In the genomic region with DNA sequence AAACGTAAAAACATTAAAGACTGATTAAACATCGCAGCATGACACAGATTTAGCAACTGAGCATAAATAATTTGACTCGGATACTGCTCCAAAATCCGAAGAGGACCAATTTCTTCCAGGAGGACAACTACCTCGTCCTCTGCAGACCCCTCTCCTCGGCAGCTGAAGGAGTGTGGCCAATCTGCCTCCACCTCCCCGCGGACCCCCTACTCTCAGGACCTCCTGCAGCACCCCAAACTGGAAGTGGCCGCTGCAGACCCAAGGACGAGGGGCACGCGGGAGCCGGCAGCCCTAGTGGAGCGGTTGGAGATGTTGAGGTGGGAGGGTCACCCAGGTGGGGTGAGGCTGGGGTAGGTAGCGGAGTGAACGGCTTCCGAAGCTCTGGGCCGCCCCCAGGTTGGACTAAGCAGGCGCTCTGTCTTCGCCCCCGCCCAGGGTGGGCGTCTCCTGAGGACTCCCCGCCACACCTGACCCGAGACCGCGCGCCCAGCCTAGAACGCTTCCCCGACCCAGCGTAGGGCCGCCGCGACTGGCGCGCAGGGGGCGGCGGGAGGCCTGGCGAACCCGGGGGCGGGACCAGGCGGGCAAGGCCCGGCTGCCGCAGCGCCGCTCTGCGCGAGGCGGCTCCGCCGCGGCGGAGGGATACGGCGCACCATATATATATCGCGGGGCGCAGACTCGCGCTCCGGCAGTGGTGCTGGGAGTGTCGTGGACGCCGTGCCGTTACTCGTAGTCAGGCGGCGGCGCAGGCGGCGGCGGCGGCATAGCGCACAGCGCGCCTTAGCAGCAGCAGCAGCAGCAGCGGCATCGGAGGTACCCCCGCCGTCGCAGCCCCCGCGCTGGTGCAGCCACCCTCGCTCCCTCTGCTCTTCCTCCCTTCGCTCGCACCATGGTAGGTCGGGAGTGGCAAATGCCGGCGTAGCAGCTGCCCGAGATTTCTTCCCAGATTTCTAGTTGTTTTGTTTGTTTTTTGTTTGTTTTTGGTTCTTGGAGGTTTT, we compare ENCODE assay signal across 8 cellular contexts. TPM values are rescaled to one million over a fixed set of nuclear protein-coding genes. Genes with fewer than 3 reads are reported as not detected.
DNase-seq lines count a peak whose midpoint lies in the region; ATAC-seq and TF ChIP-seq lines count a peak whose summit lies in the region.

A gene (plus strand): TSS at position 688 of the 998 bp plus-strand sequence. CDS start 202 bp downstream, at position 890.

- H3K36me3 Mint-ChIP-seq in IgD-negative memory B cell = peaks cover 2% of the 10 kb centered on the region
- H3K36me3 Mint-ChIP-seq in activated T-cell treated with anti-CD3 and anti-CD28 coated beads, Interleukin-2, amount 50 U/mL, for 72 hours (ENCODE audit: insufficient read depth in 2 of 2) = peaks cover 16 to 24% of the 10 kb centered on the region in 2 donors
- H3K36me3 Mint-ChIP-seq in naive B cell = peaks cover 0 to 5% of the 10 kb centered on the region in 2 donors
- peaks cover 57% of the 10 kb centered on the region for H3K36me3 Mint-ChIP-seq in stimulated activated effector memory CD8-positive, alpha-beta T cell treated with anti-CD3 and anti-CD28 coated beads, Interleukin-12 subunit alpha, Interleukin-12 subunit beta, amount 100 ng/mL, for 72 hours

- BruUV-seq in Panc1 (replicated peaks; lab: Mats Ljungman, UMichigan) = no TSS peak

- intact Hi-C loops in Panc1 (cut with micrococcal nuclease; ENCODE audit: unreplicated experiment) (loop anchor here (5.0 to 10.0 kb wide), 2 partner anchors 94 to 358 kb away; no protein-coding TSS in a partner anchor), esophagus squamous epithelium (cut with DNase I) (no loop called here)

- CTCF ChIA-PET in Panc1 (lab: Charles Lee) = no interaction called here

- H3K27me3 Mint-ChIP-seq in IgD-negative memory B cell (no peaks in the 10 kb centered on the region), naive B cell (no peaks in the 10 kb centered on the region)
- H3K27me3 Mint-ChIP-seq in activated T-cell treated with anti-CD3 and anti-CD28 coated beads, Interleukin-2, amount 50 U/mL, for 72 hours (ENCODE audit: low read depth) = no peaks in the 10 kb centered on the region

- H3K4me3 Mint-ChIP-seq in IgD-negative memory B cell (peak within 1 kb of the TSS; percentile 94 to 99 (median 98)), naive B cell (peak within 1 kb of the TSS; percentile 93 to 98 (median 96))
- H3K4me3 Mint-ChIP-seq in activated T-cell treated with anti-CD3 and anti-CD28 coated beads, Interleukin-2, amount 50 U/mL, for 72 hours = peak within 1 kb of the TSS; percentile 88 to 93
- H3K4me3 Mint-ChIP-seq in stimulated activated effector memory CD8-positive, alpha-beta T cell treated with anti-CD3 and anti-CD28 coated beads, Interleukin-12 subunit alpha, Interleukin-12 subunit beta, amount 100 ng/mL, for 72 hours = peak within 1 kb of the TSS; percentile 91

- DNase-seq in DMS153 (lab: John Stamatoyannopoulos, UW) = peak; percentile 80
- DNase-seq in Panc1 (ENCODE audit: low read depth, low spot score) = no peak
- DNase-seq in activated T-cell treated with anti-CD3 and anti-CD28 coated beads, Interleukin-2, amount 50 U/mL, for 72 hours = peak; percentile 94 to 99
- DNase-seq in esophagus squamous epithelium (lab: John Stamatoyannopoulos, UW) = peak; percentile 63
- DNase-seq in naive B cell = peak; percentile 96
- DNase-seq in stimulated activated effector memory CD8-positive, alpha-beta T cell treated with anti-CD3 and anti-CD28 coated beads, Interleukin-12 subunit alpha, Interleukin-12 subunit beta, amount 100 ng/mL, for 72 hours (ENCODE audit: low spot score in 2 of 2) = peak; percentile 97 to 98

- TF ChIP-seq CTCF in Panc1 (IDR thresholded peaks at IDR 0.05) (no peak), esophagus squamous epithelium (IDR thresholded peaks at IDR 0.05) (peak in 4 of 6 experiments; percentile 29 to 51 (median 42))

- no peaks in the 10 kb centered on the region for H3K27me3 ChIP-seq in Panc1 (ENCODE audit: control insufficient read depth, insufficient read depth, low read length)
- no peaks in the 10 kb centered on the region for H3K27me3 ChIP-seq in esophagus squamous epithelium

- 1 to 2% methylated on average over 24 to 45 of the region's 89 CpGs for WGBS in esophagus squamous epithelium, 2 donors

- POLR2A ChIA-PET in Panc1 (lab: Charles Lee) = interaction anchor here (0.8 kb wide), 1 partner anchor 14 kb away, joined by 5 read pairs; no protein-coding TSS in a partner anchor

- in situ Hi-C loops in Panc1 (cut with HindIII; ENCODE audit: low pct_unique_long_range_greater_than_20kb, low sequenced_read_pairs) = no loop called here

- peaks cover 8% of the 10 kb centered on the region for H3K36me3 ChIP-seq in Panc1 (ENCODE audit: control insufficient read depth, insufficient read depth, low read length)
- peaks cover 8 to 14% (median 10%) of the 10 kb centered on the region in 3 donors for H3K36me3 ChIP-seq in esophagus squamous epithelium

- H3K4me3 ChIP-seq in Panc1 (ENCODE audit: low read depth in 2 of 2, low read length in 2 of 2) = peak within 1 kb of the TSS; percentile 68 to 92
- peak within 1 kb of the TSS; percentile 85 to 94 (median 88) for H3K4me3 ChIP-seq in esophagus squamous epithelium

- H3K27ac Mint-ChIP-seq in IgD-negative memory B cell = peak within 1 kb of the TSS; percentile 97 to 100 (median 98)
- H3K27ac Mint-ChIP-seq in activated T-cell treated with anti-CD3 and anti-CD28 coated beads, Interleukin-2, amount 50 U/mL, for 72 hours = peak within 1 kb of the TSS; percentile 87
- H3K27ac Mint-ChIP-seq in naive B cell = peak within 1 kb of the TSS; percentile 92 to 99 (median 98)
- H3K27ac Mint-ChIP-seq in stimulated activated effector memory CD8-positive, alpha-beta T cell treated with anti-CD3 and anti-CD28 coated beads, Interleukin-12 subunit alpha, Interleukin-12 subunit beta, amount 100 ng/mL, for 72 hours = peak within 1 kb of the TSS; percentile 99

- H3K4me1 Mint-ChIP-seq in IgD-negative memory B cell = peaks cover 22 to 31% (median 29%) of the 10 kb centered on the region in 3 donors
- peaks cover 32% of the 10 kb centered on the region for H3K4me1 Mint-ChIP-seq in activated T-cell treated with anti-CD3 and anti-CD28 coated beads, Interleukin-2, amount 50 U/mL, for 72 hours (ENCODE audit: low read depth)
- peaks cover 18 to 34% (median 30%) of the 10 kb centered on the region in 3 donors for H3K4me1 Mint-ChIP-seq in naive B cell
- H3K4me1 Mint-ChIP-seq in stimulated activated effector memory CD8-positive, alpha-beta T cell treated with anti-CD3 and anti-CD28 coated beads, Interleukin-12 subunit alpha, Interleukin-12 subunit beta, amount 100 ng/mL, for 72 hours = peaks cover 37% of the 10 kb centered on the region

- ATAC-seq in GM21528 (IDR thresholded peaks at IDR 0.05; ENCODE audit: low FRiP score, unreplicated experiment) (peak; percentile 60), Panc1 (peak; percentile 86), naive B cell (ENCODE audit: low read depth in 2 of 2) (peak; percentile 64)
- ATAC-seq in activated T-cell treated with anti-CD3 and anti-CD28 coated beads, Interleukin-2, amount 50 U/mL, for 72 hours (replicated peaks in 1 of 2) = peak; percentile 70 to 71
- peak; percentile 75 for ATAC-seq in stimulated activated effector memory CD8-positive, alpha-beta T cell treated with anti-CD3 and anti-CD28 coated beads, Interleukin-12 subunit alpha, Interleukin-12 subunit beta, amount 100 ng/mL, for 72 hours

- peaks cover 11% of the 10 kb centered on the region for H3K4me1 ChIP-seq in Panc1 (ENCODE audit: control insufficient read depth, insufficient read depth, low read length)
- peaks cover 10 to 44% (median 28%) of the 10 kb centered on the region in 3 donors for H3K4me1 ChIP-seq in esophagus squamous epithelium

- peak; percentile 94 to 100 (median 98) for TF ChIP-seq POLR2A in esophagus squamous epithelium (IDR thresholded peaks at IDR 0.05)

- H3K9me3 ChIP-seq in Panc1 (ENCODE audit: control insufficient read depth, insufficient read depth, low read depth, low read length) (no peaks in the 10 kb centered on the region), esophagus squamous epithelium (no peaks in the 10 kb centered on the region)

- H3K27ac ChIP-seq in Panc1 (ENCODE audit: low read length) = peak within 1 kb of the TSS; percentile 78
- H3K27ac ChIP-seq in esophagus squamous epithelium = peak within 1 kb of the TSS; percentile 95 to 99 (median 96)

- H3K9me3 Mint-ChIP-seq in IgD-negative memory B cell (peaks cover 0 to 2% (median 0%) of the 10 kb centered on the region in 3 donors), naive B cell (peaks cover 0 to 5% (median 0%) of the 10 kb centered on the region in 7 donors)
- H3K9me3 Mint-ChIP-seq in activated T-cell treated with anti-CD3 and anti-CD28 coated beads, Interleukin-2, amount 50 U/mL, for 72 hours = no peaks in the 10 kb centered on the region
- no peaks in the 10 kb centered on the region for H3K9me3 Mint-ChIP-seq in stimulated activated effector memory CD8-positive, alpha-beta T cell treated with anti-CD3 and anti-CD28 coated beads, Interleukin-12 subunit alpha, Interleukin-12 subunit beta, amount 100 ng/mL, for 72 hours

RNA-seq across cellular contexts. Expression of the gene that starts here (rescaled TPM):
- polyA plus RNA-seq in IgD-negative memory B cell (1,383 TPM), naive B cell (ENCODE audit: low read depth in 6 of 6) (1,000 to 10,000 TPM; 1,004 to 1,312 (median 1,081) TPM)
- total RNA-seq in Panc1 (2021; ENCODE audit: unreplicated experiment) (182 TPM), esophagus squamous epithelium (100 to 1,000 TPM; 329 to 554 (median 426) TPM)
- polyA plus RNA-seq in Panc1 (2012; ENCODE audit: insufficient read length) = 247 TPM
- total RNA-seq in activated T-cell treated with anti-CD3 and anti-CD28 coated beads, Interleukin-2, amount 50 U/mL, for 72 hours = 100 to 1,000 TPM; 391 to 489 TPM
